24 cellular contexts compared by ENCODE assay signal in genomic region chr5:95707055-95707454, GRCh38. TPM values are rescaled to one million over a fixed set of nuclear protein-coding genes. Genes with fewer than 3 reads are reported as not detected.
A peak's percentile ranks its signal among the peaks of the same experiment; 100 is the strongest.
DNase-seq lines count a peak whose midpoint lies in the region; TF ChIP-seq lines count a peak whose summit lies in the region.
"Had no signal": no experiment of that assay in that cellular context is flagged by ENCODE, and none has a peak within 500 bp of the region (broad histone marks: within the 10 kb centered on the region; RNA-seq: fewer than 3 reads in every experiment).

No MANE protein-coding gene starts in this region.

- WGBS in endodermal cell (ENCODE audit: insufficient coverage in 1 of 2, insufficient read length in 1 of 2), 2 experiments: 34 to 81% methylated on average over 9 of the region's 9 CpGs

- POLR2A ChIA-PET in CD8-positive, alpha-beta memory T cell (lab: Charles Lee): no interaction called here

- no peak for DNase-seq in CD8-positive, alpha-beta memory T cell
- no peak for DNase-seq in endodermal cell
- no peak for DNase-seq in nephron progenitor cell
- DNase-seq in GM03348 (ENCODE audit: low spot score): no peak
- DNase-seq in GM13977 (ENCODE audit: low spot score): no peak
- DNase-seq in DMS 273 (lab: John Stamatoyannopoulos, UW; ENCODE audit: unreplicated experiment): no peak
- DNase-seq in activated CD4-positive, CD25-positive, alpha-beta regulatory T cell (lab: John Stamatoyannopoulos, UW): no peak
- DNase-seq: 8988T; ACHN; AML-193; BE2C; CD4-positive, alpha-beta T cell; DMS53; DMS79 treated with DMSO at 0.1 percent for 48 hours; GF-D8; GM23248; H7; HCEC 1CT had no signal

- no peaks in the 10 kb centered on the region for H3K4me1 ChIP-seq in CD8-positive, alpha-beta memory T cell (ENCODE audit: insufficient read depth, low read length)
- H3K4me1 ChIP-seq in HUES6 (ENCODE audit: control insufficient read depth, insufficient read depth, low read length): peaks cover 10% of the 10 kb centered on the region; the same call in 1 of the 2 replicates
- peaks cover 5% of the 10 kb centered on the region for H3K4me1 ChIP-seq in endodermal cell (ENCODE audit: control insufficient read depth, insufficient read depth, low read length)
- H3K4me1 ChIP-seq: BE2C; BLaER1 treated with 17β-estradiol and CSF1 and Interleukin-3, amounts not matched to agents 10 nM and 100 nM had no signal

- H3K27me3 ChIP-seq in CD8-positive, alpha-beta memory T cell (ENCODE audit: insufficient read depth, low read length, poor library complexity, severe bottlenecking): no peaks in the 10 kb centered on the region
- H3K27me3 ChIP-seq in HUES6 (ENCODE audit: control insufficient read depth, insufficient read depth, low read length): no peaks in the 10 kb centered on the region; the same call in 1 of the 2 replicates
- H3K27me3 ChIP-seq in endodermal cell (ENCODE audit: control insufficient read depth, insufficient read depth, low read length, poor library complexity, severe bottlenecking): no peaks in the 10 kb centered on the region
- H3K27me3 ChIP-seq: BE2C; BLaER1 treated with 17β-estradiol and CSF1 and Interleukin-3, amounts not matched to agents 10 nM and 100 nM had no signal

- TF ChIP-seq CTCF in endodermal cell (conservative IDR thresholded peaks at IDR 0.05) (no peak), nephron progenitor cell (IDR thresholded peaks at IDR 0.05) (no peak), GM13977 (IDR thresholded peaks at IDR 0.05; ENCODE audit: extremely low read depth, insufficient read depth, missing control alignments) (no peak)

- H3K9me3 ChIP-seq in CD8-positive, alpha-beta memory T cell (ENCODE audit: low read length): no peaks in the 10 kb centered on the region
- no peaks in the 10 kb centered on the region for H3K9me3 ChIP-seq in HUES6 (ENCODE audit: control insufficient read depth, insufficient read depth, low read depth, low read length)
- H3K9me3 ChIP-seq in endodermal cell (ENCODE audit: control insufficient read depth, low read length): peaks cover 19% of the 10 kb centered on the region
- H3K9me3 ChIP-seq: A549, BE2C had no signal

- H3K27me3 Mint-ChIP-seq in CD8-positive, alpha-beta memory T cell: peaks cover 2 to 20% of the 10 kb centered on the region in 2 donors
- H3K27me3 Mint-ChIP-seq in endodermal cell (ENCODE audit: insufficient read depth): no peaks in the 10 kb centered on the region
- peaks cover 5% of the 10 kb centered on the region for H3K27me3 Mint-ChIP-seq in nephron progenitor cell (ENCODE audit: low read depth, poor library complexity)
- H3K27me3 Mint-ChIP-seq: CD4-positive, alpha-beta T cell had no signal

- CTCF ChIA-PET in CD8-positive, alpha-beta memory T cell (lab: Charles Lee): no interaction called here

- no peak overlapping the region for H3K27ac Mint-ChIP-seq in CD8-positive, alpha-beta memory T cell
- H3K27ac Mint-ChIP-seq in endodermal cell (peak overlapping the region; percentile 95), nephron progenitor cell (peak overlapping the region; percentile 64)
- H3K27ac Mint-ChIP-seq: CD14-positive monocyte; CD4-positive, alpha-beta T cell had no signal

- no peaks in the 10 kb centered on the region for H3K36me3 Mint-ChIP-seq in CD8-positive, alpha-beta memory T cell
- peaks cover 6% of the 10 kb centered on the region for H3K36me3 Mint-ChIP-seq in endodermal cell (ENCODE audit: low read depth)
- H3K36me3 Mint-ChIP-seq in nephron progenitor cell (ENCODE audit: low read depth): peaks cover 9% of the 10 kb centered on the region
- H3K36me3 Mint-ChIP-seq: CD14-positive monocyte had no signal

- no peaks in the 10 kb centered on the region for H3K4me1 Mint-ChIP-seq in CD8-positive, alpha-beta memory T cell
- H3K4me1 Mint-ChIP-seq in endodermal cell (peaks cover 54% of the 10 kb centered on the region), nephron progenitor cell (peaks cover 43% of the 10 kb centered on the region)

- H3K4me3 Mint-ChIP-seq in CD8-positive, alpha-beta memory T cell: no peak overlapping the region
- H3K4me3 Mint-ChIP-seq in endodermal cell (peak overlapping the region; percentile 50), nephron progenitor cell (no peak overlapping the region)
- H3K4me3 Mint-ChIP-seq: CD14-positive monocyte; CD4-positive, alpha-beta T cell had no signal

- in situ Hi-C loops in GM13977 (cut with MboI; ENCODE audit: low pct_unique_long_range_greater_than_20kb, low sequenced_read_pairs, unreplicated experiment): no loop called here

- H3K9me3 Mint-ChIP-seq in CD8-positive, alpha-beta memory T cell: no peaks in the 10 kb centered on the region
- H3K9me3 Mint-ChIP-seq in endodermal cell: peaks cover 10% of the 10 kb centered on the region
- no peaks in the 10 kb centered on the region for H3K9me3 Mint-ChIP-seq in nephron progenitor cell
- H3K9me3 Mint-ChIP-seq: CD4-positive, alpha-beta T cell had no signal

- H3K27ac ChIP-seq in CD8-positive, alpha-beta memory T cell (ENCODE audit: low read depth, low read length): peak overlapping the region; percentile 19
- H3K27ac ChIP-seq in HUES6 (ENCODE audit: low read depth, low read length): peak overlapping the region; percentile 45; the same call in 1 of the 2 replicates
- H3K27ac ChIP-seq in endodermal cell (ENCODE audit: low read depth, low read length): peak overlapping the region; percentile 74
- H3K27ac ChIP-seq: A549; BLaER1 treated with 17β-estradiol and CSF1 and Interleukin-3, amounts not matched to agents 10 nM and 100 nM; GM23248 had no signal

- H3K4me3 ChIP-seq in CD8-positive, alpha-beta memory T cell (ENCODE audit: low read length): no peak overlapping the region
- H3K4me3 ChIP-seq in HUES6 (ENCODE audit: low read depth, low read length) (peak overlapping the region; percentile 19; the same call in 1 of the 2 replicates), endodermal cell (ENCODE audit: low read length) (peak overlapping the region; percentile 82)
- H3K4me3 ChIP-seq: A549; BLaER1 treated with 17β-estradiol and CSF1 and Interleukin-3, amounts not matched to agents 10 nM and 100 nM; GM23248 had no signal

- no peak overlapping the region for H3K9ac ChIP-seq in HUES6 (ENCODE audit: low read length)
- H3K9ac ChIP-seq in endodermal cell (ENCODE audit: extremely low read depth, low read length, poor library complexity, severe bottlenecking): peak overlapping the region; percentile 92
- H3K9ac ChIP-seq: BLaER1 treated with 17β-estradiol and CSF1 and Interleukin-3, amounts not matched to agents 10 nM and 100 nM; GM23248 had no signal

- no peaks in the 10 kb centered on the region for H3K36me3 ChIP-seq in CD8-positive, alpha-beta memory T cell (ENCODE audit: insufficient read depth, low read length)
- H3K36me3 ChIP-seq in HUES6 (ENCODE audit: control insufficient read depth, insufficient read depth, low read length) (no peaks in the 10 kb centered on the region), endodermal cell (ENCODE audit: control insufficient read depth, insufficient read depth, low read length) (peaks cover 21% of the 10 kb centered on the region)
- H3K36me3 ChIP-seq: BE2C had no signal

RNA-seq across cellular contexts. Expression of gene RHOBTB3, which starts 24.1 kb away (rescaled TPM):
- under 1 TPM; 0.33 to 0.48 TPM for total RNA-seq in CD8-positive, alpha-beta memory T cell
- 2.4 TPM for polyA plus RNA-seq in CD8-positive, alpha-beta memory T cell
- 100 to 1,000 TPM; 432 to 444 TPM for total RNA-seq in endodermal cell
- 116 TPM for polyA plus RNA-seq in endodermal cell (2013, experiment 1 of 2)
- polyA plus RNA-seq in endodermal cell (2013, experiment 2 of 2): 147 TPM

RNA-seq across cellular contexts. Expression of gene SPATA9, which starts 24.3 kb away (rescaled TPM):
- total RNA-seq in CD8-positive, alpha-beta memory T cell: not detected
- not detected for polyA plus RNA-seq in CD8-positive, alpha-beta memory T cell
- 1 to 10 TPM in 1 of 2 donors, under 1 TPM in 1; 0.70 to 2.0 TPM for total RNA-seq in endodermal cell
- 0.36 TPM for polyA plus RNA-seq in endodermal cell (2013, experiment 1 of 2)
- 0.33 TPM for polyA plus RNA-seq in endodermal cell (2013, experiment 2 of 2)
- total RNA-seq: CD4-positive, alpha-beta T cell; G401; H1; H7 had no signal
- polyA plus RNA-seq: CD14-positive monocyte, H1 had no signal

Comparison
In these comparisons a context has a peak if more than half of its experiments do, and no peak if none do; other contexts are left out.
1. H3K27ac ChIP-seq: peak in every context shown above with its lines; median percentile 74 in endodermal cell; 45 in HUES6; 19 in CD8-positive, alpha-beta memory T cell.
2. H3K27ac Mint-ChIP-seq: peak in endodermal cell (single experiment) and nephron progenitor cell (single experiment); none in CD8-positive, alpha-beta memory T cell (0 of 8).
3. RNA of gene RHOBTB3, which starts 24.1 kb away (total RNA-seq): 432 to 444 TPM in endodermal cell; 0.33 to 0.48 TPM in CD8-positive, alpha-beta memory T cell; every median in the first group is over 100 times any median in the second.